In genomic region chr12:53006810-53007742, GRCh38 we compare ENCODE assay signal across 1 cellular context.
TF ChIP-seq lines count a peak whose summit lies in the region.

No MANE protein-coding gene starts in this region.

TF ChIP-seq in A549, 52 proteins besides CTCF, POLR2A, EP300 and RAD21 (continued from another document):
- TF ChIP-seq CHD2 (IDR thresholded peaks at IDR 0.05; ENCODE audit: low read length, partially characterized antibody) (no peak), MAX (IDR thresholded peaks at IDR 0.05) (peak; percentile 96), NFE2L2 (conservative IDR thresholded peaks at IDR 0.05; ENCODE audit: low read length) (no peak)
